9 cellular contexts compared by ENCODE assay signal in genomic region chr22:17890245-17890671, GRCh38.
DNase-seq lines count a peak whose midpoint lies in the region; ATAC-seq and TF ChIP-seq lines count a peak whose summit lies in the region.
"Had no signal": no experiment of that assay in that cellular context is flagged by ENCODE, and none has a peak within 500 bp of the region (broad histone marks: within the 10 kb centered on the region; RNA-seq: fewer than 3 reads in every experiment).

No MANE protein-coding gene starts in this region.

- no peaks in the 10 kb centered on the region for H3K79me1 ChIP-seq in mesendoderm (ENCODE audit: low read length)

- H3K4me3 ChIP-seq in duodenal mucosa (ENCODE audit: low read depth in 1 of 2, low read length in 2 of 2): no peak overlapping the region
- H3K4me3 ChIP-seq in stomach smooth muscle (ENCODE audit: low read length in 2 of 2): no peak overlapping the region
- H3K4me3 ChIP-seq in mesendoderm (ENCODE audit: low read length): no peak overlapping the region
- no peak overlapping the region for H3K4me3 ChIP-seq in ovary

- no peak overlapping the region for H3K56ac ChIP-seq in mesendoderm (ENCODE audit: low read length)

- H3K36me3 ChIP-seq in duodenal mucosa (ENCODE audit: control insufficient read depth in 1 of 2, insufficient read depth in 2 of 2, low read length in 2 of 2) (peaks cover 24 to 48% of the 10 kb centered on the region in 2 donors), stomach smooth muscle (ENCODE audit: control insufficient read depth in 2 of 2, insufficient read depth in 2 of 2, low read length in 2 of 2) (peaks cover 49% of the 10 kb centered on the region in 2 donors), mesendoderm (ENCODE audit: control insufficient read depth, insufficient read depth, low read length) (peaks cover 4% of the 10 kb centered on the region), ovary (no peaks in the 10 kb centered on the region)

- H4K5ac ChIP-seq in mesendoderm (ENCODE audit: low read length): no peak overlapping the region

- TF ChIP-seq POLR2A in ovary (IDR thresholded peaks at IDR 0.05): no peak

- no peak overlapping the region for H2BK120ac ChIP-seq in mesendoderm (ENCODE audit: low read depth, low read length)

- ATAC-seq in HG03439 (IDR thresholded peaks at IDR 0.05; ENCODE audit: unreplicated experiment) (no peak), GM21447 (IDR thresholded peaks at IDR 0.05; ENCODE audit: unreplicated experiment) (no peak)

- H3K4me2 ChIP-seq in mesendoderm (ENCODE audit: low read length): no peak overlapping the region

- H3K23ac ChIP-seq in mesendoderm (ENCODE audit: low read length): no peak overlapping the region

- no peaks in the 10 kb centered on the region for H3K9me3 ChIP-seq in duodenal mucosa (ENCODE audit: control insufficient read depth in 1 of 2, low read length in 2 of 2)
- no peaks in the 10 kb centered on the region for H3K9me3 ChIP-seq in stomach smooth muscle (ENCODE audit: control insufficient read depth in 2 of 2, low read length in 2 of 2)
- H3K9me3 ChIP-seq in ovary: no peaks in the 10 kb centered on the region

- TF ChIP-seq CTCF in ovary (IDR thresholded peaks at IDR 0.05): no peak

- peaks cover 38 to 42% of the 10 kb centered on the region in 2 donors for H3K4me1 ChIP-seq in duodenal mucosa (ENCODE audit: control insufficient read depth in 1 of 2, insufficient read depth in 2 of 2, low read length in 2 of 2)
- H3K4me1 ChIP-seq in stomach smooth muscle (ENCODE audit: control insufficient read depth, insufficient read depth, low read length): peaks cover 27% of the 10 kb centered on the region
- no peaks in the 10 kb centered on the region for H3K4me1 ChIP-seq in mesendoderm (ENCODE audit: control insufficient read depth, low read depth, low read length)
- no peaks in the 10 kb centered on the region for H3K4me1 ChIP-seq in ovary (ENCODE audit: insufficient read depth)

- H2BK15ac ChIP-seq in mesendoderm (replicated peaks; ENCODE audit: low read depth): no peak overlapping the region

- no peak overlapping the region for H2BK5ac ChIP-seq in mesendoderm (ENCODE audit: low read length)

- no peak overlapping the region for H3K4ac ChIP-seq in mesendoderm (ENCODE audit: low read depth, low read length)

- no CpG with 5 or more reads among the region's 4 CpGs for WGBS in mesendoderm (ENCODE audit: extremely low coverage, insufficient coverage, low lambda C conversion rate)
- 84 to 94% (median 91%) methylated on average over 4 of the region's 4 CpGs for WGBS in ovary, 3 donors

- no peak overlapping the region for H4K8ac ChIP-seq in mesendoderm (ENCODE audit: low read depth, low read length)

- H2AK5ac ChIP-seq in mesendoderm (ENCODE audit: low read length): no peak overlapping the region

- DNase-seq in NCI-H2171 (lab: John Stamatoyannopoulos, UW) (peak; percentile 23), kidney tubule cell (ENCODE audit: low spot score) (peak; percentile 76), mesendoderm (no peak), ovary (no peak)
- DNase-seq: activated CD8-positive, alpha-beta memory T cell treated with anti-CD3 and anti-CD28 coated beads for 24 hours had no signal

- no peak overlapping the region for H3K18ac ChIP-seq in mesendoderm (ENCODE audit: low read length)

- H3K27ac ChIP-seq in duodenal mucosa (ENCODE audit: low read depth, low read length): peak overlapping the region; percentile 4
- peak overlapping the region; percentile 38 for H3K27ac ChIP-seq in stomach smooth muscle (ENCODE audit: low read length)
- no peak overlapping the region for H3K27ac ChIP-seq in mesendoderm (ENCODE audit: low read depth, low read length)
- no peak overlapping the region for H3K27ac ChIP-seq in ovary

- intact Hi-C loops in ovary (cut with DNase I): no loop called here

- H3K9ac ChIP-seq in duodenal mucosa (ENCODE audit: low read depth in 1 of 2, low read length in 2 of 2): peak overlapping the region; percentile 1 to 15
- H3K9ac ChIP-seq in stomach smooth muscle (ENCODE audit: low read length in 2 of 2): peak overlapping the region in 1 of 2 donors; percentile 47
- no peak overlapping the region for H3K9ac ChIP-seq in mesendoderm (ENCODE audit: low read length)

- TF ChIP-seq EP300 in ovary (IDR thresholded peaks at IDR 0.05): no peak

- no peaks in the 10 kb centered on the region for H3K79me2 ChIP-seq in mesendoderm (ENCODE audit: control insufficient read depth, insufficient read depth, low read length)

- H3K27me3 ChIP-seq in duodenal mucosa (ENCODE audit: control insufficient read depth in 1 of 2, insufficient read depth in 2 of 2, low read length in 2 of 2) (no peaks in the 10 kb centered on the region), stomach smooth muscle (ENCODE audit: control insufficient read depth in 1 of 2, insufficient read depth in 2 of 2, low read length in 2 of 2) (no peaks in the 10 kb centered on the region), mesendoderm (ENCODE audit: insufficient read depth, low read length, poor library complexity) (no peaks in the 10 kb centered on the region), ovary (no peaks in the 10 kb centered on the region)

Comparison
In these comparisons a context has a peak if more than half of its experiments do, and no peak if none do; other contexts are left out.
1. DNase-seq: peak in NCI-H2171 (single experiment) and kidney tubule cell (single experiment); none in mesendoderm (single experiment) and ovary (0 of 5).
2. H3K27ac ChIP-seq: peak in duodenal mucosa (single experiment) and stomach smooth muscle (single experiment); none in mesendoderm (single experiment) and ovary (0 of 2).